8 cellular contexts compared by ENCODE assay signal in the genomic region with DNA sequence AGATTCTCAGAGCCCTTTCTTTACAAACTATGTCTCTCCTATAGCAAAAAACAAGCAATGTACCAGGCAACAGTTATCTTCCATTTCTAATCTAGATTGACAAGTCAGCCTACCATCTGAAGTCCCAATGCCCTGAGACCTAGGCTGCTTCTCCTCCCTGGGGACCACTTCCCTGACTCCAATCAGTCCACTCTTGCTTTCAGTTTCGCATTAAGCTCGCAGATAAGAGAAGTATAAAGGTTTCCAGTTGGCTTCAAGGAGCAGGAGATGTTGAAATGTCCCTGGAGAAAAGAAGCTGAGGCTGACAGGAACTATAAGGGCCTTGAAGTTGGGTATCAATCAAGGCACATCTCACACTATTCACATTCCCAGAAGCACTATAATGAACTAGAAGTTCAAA. TPM values are rescaled to one million over a fixed set of nuclear protein-coding genes. Genes with fewer than 3 reads are reported as not detected.
DNase-seq lines count a peak whose midpoint lies in the region; ATAC-seq and TF ChIP-seq lines count a peak whose summit lies in the region.

No MANE protein-coding gene starts in this region.

- no peaks in the 10 kb centered on the region for H3K27me3 ChIP-seq in foreskin keratinocyte

- H3K27ac Mint-ChIP-seq in naive thymus-derived CD8-positive, alpha-beta T cell, result peak overlapping the region in 6 of 10 donors; percentile 19 to 64 (median 59)
- H3K27ac Mint-ChIP-seq in activated CD8-positive, alpha-beta memory T cell treated with anti-CD3 and anti-CD28 coated beads, Interleukin-2, amount 10 ng/mL, durations not matched to agents 7 days and 5 days, result no peak overlapping the region

- peaks cover 20% of the 10 kb centered on the region for H3K4me1 ChIP-seq in foreskin keratinocyte

- ATAC-seq in GM18517 (IDR thresholded peaks at IDR 0.05; ENCODE audit: unreplicated experiment) (peak; percentile 88), HG02798 (IDR thresholded peaks at IDR 0.05; ENCODE audit: poor library complexity, unreplicated experiment) (peak; percentile 85), HG02870 (IDR thresholded peaks at IDR 0.05; ENCODE audit: unreplicated experiment) (no peak), foreskin keratinocyte (no peak)
- no peak for ATAC-seq in naive thymus-derived CD8-positive, alpha-beta T cell
- ATAC-seq in activated CD8-positive, alpha-beta memory T cell treated with anti-CD3 and anti-CD28 coated beads, Interleukin-2, amount 10 ng/mL, durations not matched to agents 7 days and 5 days, result no peak
- no peak for ATAC-seq in activated CD4-positive, CD25-positive, alpha-beta regulatory T cell treated with anti-CD3 and anti-CD28 coated beads, Interleukin-2, amount 50 U/mL, for 24 hours

- H3K4me3 Mint-ChIP-seq in naive thymus-derived CD8-positive, alpha-beta T cell, result no peak overlapping the region
- H3K4me3 Mint-ChIP-seq in activated CD8-positive, alpha-beta memory T cell treated with anti-CD3 and anti-CD28 coated beads, Interleukin-2, amount 10 ng/mL, durations not matched to agents 7 days and 5 days, result no peak overlapping the region

- no peaks in the 10 kb centered on the region for H3K27me3 Mint-ChIP-seq in naive thymus-derived CD8-positive, alpha-beta T cell
- H3K27me3 Mint-ChIP-seq in activated CD8-positive, alpha-beta memory T cell treated with anti-CD3 and anti-CD28 coated beads, Interleukin-2, amount 10 ng/mL, durations not matched to agents 7 days and 5 days, result no peaks in the 10 kb centered on the region

- POLR2A ChIA-PET in naive thymus-derived CD8-positive, alpha-beta T cell (lab: Charles Lee), result no interaction called here

- H3K27ac ChIP-seq in foreskin keratinocyte, result no peak overlapping the region

- H3K4me1 Mint-ChIP-seq in naive thymus-derived CD8-positive, alpha-beta T cell, result peaks cover 8 to 47% (median 22%) of the 10 kb centered on the region in 4 donors
- peaks cover 13% of the 10 kb centered on the region for H3K4me1 Mint-ChIP-seq in activated CD8-positive, alpha-beta memory T cell treated with anti-CD3 and anti-CD28 coated beads, Interleukin-2, amount 10 ng/mL, durations not matched to agents 7 days and 5 days

- CTCF ChIA-PET in activated CD8-positive, alpha-beta memory T cell treated with anti-CD3 and anti-CD28 coated beads, Interleukin-2, amount 10 ng/mL, durations not matched to agents 7 days and 5 days (lab: Charles Lee), result interaction anchor here (1.1 kb wide), 1 partner anchor 535 kb away, joined by 3 read pairs; no protein-coding TSS in a partner anchor

- H3K9me3 Mint-ChIP-seq in naive thymus-derived CD8-positive, alpha-beta T cell, result peaks cover 0 to 4% (median 0%) of the 10 kb centered on the region in 9 donors
- H3K9me3 Mint-ChIP-seq in activated CD8-positive, alpha-beta memory T cell treated with anti-CD3 and anti-CD28 coated beads, Interleukin-2, amount 10 ng/mL, durations not matched to agents 7 days and 5 days (ENCODE audit: low read depth), result no peaks in the 10 kb centered on the region

- DNase-seq in SK-N-DZ (ENCODE audit: low spot score) (peak; percentile 85), foreskin keratinocyte (no peak)
- no peak for DNase-seq in naive thymus-derived CD8-positive, alpha-beta T cell
- DNase-seq in activated CD8-positive, alpha-beta memory T cell treated with anti-CD3 and anti-CD28 coated beads, Interleukin-2, amount 10 ng/mL, durations not matched to agents 7 days and 5 days, result no peak

- TF ChIP-seq CTCF in foreskin keratinocyte (conservative IDR thresholded peaks at IDR 0.05), result no peak

- peaks cover 0 to 7% (median 7%) of the 10 kb centered on the region in 3 donors for H3K36me3 Mint-ChIP-seq in naive thymus-derived CD8-positive, alpha-beta T cell
- peaks cover 10% of the 10 kb centered on the region for H3K36me3 Mint-ChIP-seq in activated CD8-positive, alpha-beta memory T cell treated with anti-CD3 and anti-CD28 coated beads, Interleukin-2, amount 10 ng/mL, durations not matched to agents 7 days and 5 days

RNA-seq across cellular contexts. Expression of gene ERP44, which starts 32.3 kb away (rescaled TPM):
- polyA plus RNA-seq in SK-N-DZ (2014; cell fraction: cytosol; rRNA removed), result 10.3 and 12.1 TPM in 2 replicates
- polyA plus RNA-seq in SK-N-DZ (2014; cell fraction: nucleus; rRNA removed), result 7.6 and 8.3 TPM in 2 replicates
- total RNA-seq in naive thymus-derived CD8-positive, alpha-beta T cell, result 10 to 100 TPM; 14.7 to 15.0 TPM
- 10 to 100 TPM; 28.0 to 35.0 (median 31.2) TPM for polyA plus RNA-seq in naive thymus-derived CD8-positive, alpha-beta T cell
- 10 to 100 TPM; 16.0 to 19.6 TPM for total RNA-seq in activated CD8-positive, alpha-beta memory T cell treated with anti-CD3 and anti-CD28 coated beads, Interleukin-2, amount 10 ng/mL, durations not matched to agents 7 days and 5 days
- total RNA-seq in foreskin keratinocyte, result 19.8 and 23.6 TPM in 2 replicates
- 16.4 and 17.8 TPM in 2 replicates for polyA plus RNA-seq in foreskin keratinocyte

RNA-seq across cellular contexts. Expression of gene INVS, which starts 32.5 kb away (rescaled TPM):
- 14.0 and 20.1 TPM in 2 replicates for polyA plus RNA-seq in SK-N-DZ (2014; cell fraction: cytosol; rRNA removed)
- 19.5 and 29.2 TPM in 2 replicates for polyA plus RNA-seq in SK-N-DZ (2014; cell fraction: nucleus; rRNA removed)
- total RNA-seq in naive thymus-derived CD8-positive, alpha-beta T cell, result 10 to 100 TPM; 20.1 to 22.1 TPM
- polyA plus RNA-seq in naive thymus-derived CD8-positive, alpha-beta T cell, result 10 to 100 TPM in 1 of 3 donors, 1 to 10 TPM in 2; 5.5 to 10.5 (median 8.9) TPM
- total RNA-seq in activated CD8-positive, alpha-beta memory T cell treated with anti-CD3 and anti-CD28 coated beads, Interleukin-2, amount 10 ng/mL, durations not matched to agents 7 days and 5 days, result 10 to 100 TPM; 21.3 TPM
- 20.4 and 21.2 TPM in 2 replicates for total RNA-seq in foreskin keratinocyte
- 4.6 and 6.1 TPM in 2 replicates for polyA plus RNA-seq in foreskin keratinocyte

Comparison
In these comparisons a context has a peak if more than half of its experiments do, and no peak if none do; other contexts are left out.
1. ATAC-seq: peak in GM18517 (single experiment) and HG02798 (single experiment); none in naive thymus-derived CD8-positive, alpha-beta T cell (0 of 2), HG02870 (single experiment), activated CD8-positive, alpha-beta memory T cell treated with anti-CD3 and anti-CD28 coated beads, Interleukin-2, amount 10 ng/mL, durations not matched to agents 7 days and 5 days (single experiment), foreskin keratinocyte (single experiment) and activated CD4-positive, CD25-positive, alpha-beta regulatory T cell treated with anti-CD3 and anti-CD28 coated beads, Interleukin-2, amount 50 U/mL, for 24 hours (0 of 2).